Comparison of ENCODE assay signal across 29 cellular contexts in the genomic region with DNA sequence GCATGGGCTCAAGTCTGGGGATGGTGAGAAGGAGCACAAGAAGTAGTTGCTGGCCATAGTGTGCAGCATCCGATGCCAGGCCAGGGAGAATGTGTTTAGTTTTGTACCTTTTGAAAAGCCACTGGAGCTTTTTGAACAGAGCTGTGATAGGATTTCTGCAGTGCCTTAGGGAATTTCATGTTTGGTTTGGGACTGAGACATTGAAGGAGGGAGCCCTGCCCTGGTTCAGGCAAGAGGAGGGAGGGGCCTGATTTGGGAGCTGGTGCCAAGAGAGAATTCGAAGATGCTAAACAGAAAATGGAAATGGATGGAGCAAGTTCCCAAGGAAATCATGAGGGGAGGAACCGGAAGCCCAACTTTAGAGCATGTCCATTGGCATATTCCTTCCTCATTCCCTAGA.
"Had no signal": no experiment of that assay in that cellular context is flagged by ENCODE, and none has a peak within 500 bp of the region (broad histone marks: within the 10 kb centered on the region; RNA-seq: fewer than 3 reads in every experiment).

No MANE protein-coding gene starts in this region.

- DNase-seq: naive thymus-derived CD8-positive, alpha-beta T cell; nephron progenitor cell; occipital lobe; ovary; posterior cingulate gyrus; psoas muscle; right cardiac atrium; right lobe of liver; sigmoid colon; small intestine; stimulated activated CD4-positive, alpha-beta T cell treated with anti-CD3 and anti-CD28 coated beads, Interleukin-15, amount 100 ng/mL, for 24 hours; stimulated activated CD4-positive, alpha-beta T cell treated with anti-CD3 and anti-CD28 coated beads, Interleukin-2, amount 100 ng/mL, for 24 hours; stimulated activated CD4-positive, alpha-beta T cell treated with anti-CD3 and anti-CD28 coated beads, Interleukin-2, amount 100 ng/mL, for 48 hours; stimulated activated CD4-positive, alpha-beta T cell treated with anti-CD3 and anti-CD28 coated beads, Interleukin-4, amount 100 ng/mL, for 24 hours; stimulated activated naive B cell treated with anti-CD40 and anti-IgM and Interleukin-4, amounts not matched to agents 10 μg/mL and 1 μg/mL and 100 μg/mL, for 72 hours; stimulated activated naive CD4-positive, alpha-beta T cell treated with Interleukin-2 at 50 U/mL for 16 hours; stomach; tibial artery; transverse colon; upper lobe of right lung; uterus had no signal

- H3K36me3 ChIP-seq: ovary, right lobe of liver, thoracic aorta, upper lobe of right lung, uterus had no signal

- H3K36me3 Mint-ChIP-seq: type B pancreatic cell had no signal

- H3K4me1 Mint-ChIP-seq: naive thymus-derived CD8-positive, alpha-beta T cell; nephron progenitor cell; neural crest cell; stimulated activated effector memory CD8-positive, alpha-beta T cell treated with anti-CD3 and anti-CD28 coated beads, Interleukin-12 subunit alpha, Interleukin-12 subunit beta, amount 100 ng/mL, for 72 hours; stimulated activated naive B cell treated with anti-CD40 and anti-IgM and Interleukin-4, amounts not matched to agents 10 μg/mL and 1 μg/mL and 100 μg/mL, for 72 hours had no signal

- H2AFZ ChIP-seq: parathyroid adenoma had no signal

- H3K4me3 Mint-ChIP-seq: naive thymus-derived CD8-positive, alpha-beta T cell; natural killer cell treated with Interleukin-12 subunit alpha and Interleukin-12 subunit beta and Interleukin-15 and Interleukin-18, amount 100 ng/mL, for 72 hours; nephron progenitor cell; neural crest cell; stimulated activated effector memory CD8-positive, alpha-beta T cell treated with anti-CD3 and anti-CD28 coated beads, Interleukin-12 subunit alpha, Interleukin-12 subunit beta, amount 100 ng/mL, for 72 hours; stimulated activated naive B cell treated with anti-CD40 and anti-IgM and Interleukin-4, amounts not matched to agents 10 μg/mL and 1 μg/mL and 100 μg/mL, for 72 hours; stimulated activated naive CD8-positive, alpha-beta T cell treated with anti-CD3 and anti-CD28 coated beads, Interleukin-15, Interleukin-2, amounts not matched to agents 100 ng/mL and 50 ng/mL, for 24 hours; type B pancreatic cell had no signal

- H3K4me3 ChIP-seq: ovary, psoas muscle, right lobe of liver, sigmoid colon, stomach, thoracic aorta, tibial artery, transverse colon, upper lobe of right lung, uterus had no signal

- H3K27ac Mint-ChIP-seq: natural killer cell treated with Interleukin-12 subunit alpha and Interleukin-12 subunit beta and Interleukin-15 and Interleukin-18, amount 100 ng/mL, for 72 hours; progenitor cell of endocrine pancreas; stimulated activated naive B cell treated with anti-CD40 and anti-IgM and Interleukin-4, amounts not matched to agents 10 μg/mL and 1 μg/mL and 100 μg/mL, for 72 hours; stimulated activated naive CD8-positive, alpha-beta T cell treated with anti-CD3 and anti-CD28 coated beads, Interleukin-15, Interleukin-2, amounts not matched to agents 100 ng/mL and 50 ng/mL, for 24 hours; type B pancreatic cell had no signal

- H3K9me3 ChIP-seq: ovary, psoas muscle, right lobe of liver, sigmoid colon, stomach, thoracic aorta, tibial artery, transverse colon, upper lobe of right lung, uterus had no signal

- H3K79me2 ChIP-seq: parathyroid adenoma had no signal

- H3K27ac ChIP-seq: ovary, parathyroid adenoma, psoas muscle, right lobe of liver, sigmoid colon, stomach, thoracic aorta, tibial artery, transverse colon, upper lobe of right lung, uterus had no signal

- H3K4me1 ChIP-seq: parathyroid adenoma, psoas muscle, stomach, tibial artery, transverse colon, upper lobe of right lung, uterus had no signal

- H3K9me3 Mint-ChIP-seq: naive thymus-derived CD8-positive, alpha-beta T cell; natural killer cell treated with Interleukin-12 subunit alpha and Interleukin-12 subunit beta and Interleukin-15 and Interleukin-18, amount 100 ng/mL, for 72 hours; nephron progenitor cell; neural crest cell; stimulated activated effector memory CD8-positive, alpha-beta T cell treated with anti-CD3 and anti-CD28 coated beads, Interleukin-12 subunit alpha, Interleukin-12 subunit beta, amount 100 ng/mL, for 72 hours; stimulated activated naive B cell treated with anti-CD40 and anti-IgM and Interleukin-4, amounts not matched to agents 10 μg/mL and 1 μg/mL and 100 μg/mL, for 72 hours; stimulated activated naive CD8-positive, alpha-beta T cell treated with anti-CD3 and anti-CD28 coated beads, Interleukin-15, Interleukin-2, amounts not matched to agents 100 ng/mL and 50 ng/mL, for 24 hours; type B pancreatic cell had no signal

- H3K27me3 ChIP-seq: ovary, right lobe of liver, sigmoid colon, stomach, tibial artery, transverse colon, upper lobe of right lung, uterus had no signal

- H3K27me3 Mint-ChIP-seq: naive thymus-derived CD8-positive, alpha-beta T cell; natural killer cell treated with Interleukin-12 subunit alpha and Interleukin-12 subunit beta and Interleukin-15 and Interleukin-18, amount 100 ng/mL, for 72 hours; progenitor cell of endocrine pancreas; stimulated activated naive B cell treated with anti-CD40 and anti-IgM and Interleukin-4, amounts not matched to agents 10 μg/mL and 1 μg/mL and 100 μg/mL, for 72 hours; stimulated activated naive CD8-positive, alpha-beta T cell treated with anti-CD3 and anti-CD28 coated beads, Interleukin-15, Interleukin-2, amounts not matched to agents 100 ng/mL and 50 ng/mL, for 24 hours; type B pancreatic cell had no signal

- ATAC-seq: naive thymus-derived CD8-positive, alpha-beta T cell; natural killer cell treated with Interleukin-12 subunit alpha and Interleukin-12 subunit beta and Interleukin-15 and Interleukin-18, amount 100 ng/mL, for 72 hours; psoas muscle; right cardiac atrium; right lobe of liver; stimulated activated effector memory CD8-positive, alpha-beta T cell treated with anti-CD3 and anti-CD28 coated beads, Interleukin-12 subunit alpha, Interleukin-12 subunit beta, amount 100 ng/mL, for 72 hours; stimulated activated naive B cell treated with anti-CD40 and anti-IgM and Interleukin-4, amounts not matched to agents 10 μg/mL and 1 μg/mL and 100 μg/mL, for 72 hours; upper lobe of right lung had no signal

- H3K9ac ChIP-seq: parathyroid adenoma had no signal
